In genomic region chr2:68046642-68047240, GRCh38 we compare ENCODE assay signal across 1 cellular context.
TF ChIP-seq lines count a peak whose summit lies in the region.

No MANE protein-coding gene starts in this region.

TF ChIP-seq in HEK293, 187 proteins besides CTCF, POLR2A, EP300 and RAD21 (continued from another document):
- TF ChIP-seq ZNF518A (tag by site-specific recombination; conservative IDR thresholded peaks at IDR 0.05; ENCODE audit: low read depth) (no peak), WT1 (tag by site-specific recombination; IDR thresholded peaks at IDR 0.05) (peak; percentile 61), ZXDB (tag by site-specific recombination; IDR thresholded peaks at IDR 0.05) (0 out of 2 replicates have a peak, but pooled peaks have one; percentile 22)
